11 cellular contexts compared by ENCODE assay signal in the genomic region with DNA sequence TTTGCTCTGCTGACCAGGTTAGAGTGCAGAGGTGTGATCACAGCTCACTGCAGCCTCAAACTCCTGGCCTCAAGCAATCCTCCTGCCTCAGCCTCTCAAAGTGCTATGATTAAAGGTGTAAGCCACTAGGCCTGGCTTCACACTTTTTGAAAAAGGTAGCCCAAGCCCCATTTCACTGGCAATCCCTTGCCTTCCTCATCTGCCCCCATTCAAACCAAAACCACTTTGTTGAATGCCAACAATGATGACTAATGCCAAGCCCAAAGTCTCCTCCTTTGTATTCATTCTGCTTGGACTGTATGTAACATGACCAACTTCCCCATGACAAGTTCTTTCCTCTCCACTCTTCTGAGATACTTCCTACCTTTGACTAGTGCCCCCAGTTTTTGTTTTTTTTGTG. TPM values are rescaled to one million over a fixed set of nuclear protein-coding genes. Genes with fewer than 3 reads are reported as not detected.
A peak's percentile ranks its signal among the peaks of the same experiment; 100 is the strongest.
DNase-seq lines count a peak whose midpoint lies in the region; ATAC-seq, FAIRE-seq and TF ChIP-seq lines count a peak whose summit lies in the region.
"Had no signal": no experiment of that assay in that cellular context is flagged by ENCODE, and none has a peak within 500 bp of the region (broad histone marks: within the 10 kb centered on the region; RNA-seq: fewer than 3 reads in every experiment).

No MANE protein-coding gene starts in this region.

- peaks cover 15% of the 10 kb centered on the region for H3K36me3 Mint-ChIP-seq in stimulated activated effector memory CD8-positive, alpha-beta T cell treated with anti-CD3 and anti-CD28 coated beads, Interleukin-12 subunit alpha, Interleukin-12 subunit beta, amount 100 ng/mL, for 72 hours
- peaks cover 44% of the 10 kb centered on the region for H3K36me3 Mint-ChIP-seq in HFFc6 (ENCODE audit: low read depth)
- H3K36me3 Mint-ChIP-seq in type B pancreatic cell = peaks cover 37% of the 10 kb centered on the region

- no peak overlapping the region for H2AFZ ChIP-seq in endothelial cell of umbilical vein (ENCODE audit: low read depth, low read length)

- intact Hi-C loops in endothelial cell of umbilical vein (cut with micrococcal nuclease) = no loop called here

- TF ChIP-seq POLR2A in endothelial cell of umbilical vein (IDR thresholded peaks at IDR 0.05; ENCODE audit: low read depth, low read length) = no peak

- peaks cover 2% of the 10 kb centered on the region for H3K9me3 ChIP-seq in endothelial cell of umbilical vein (replicated peaks; ENCODE audit: control insufficient read depth, insufficient read depth, low read length)
- H3K9me3 ChIP-seq: pancreas had no signal

- no peaks in the 10 kb centered on the region for H3K27me3 ChIP-seq in endothelial cell of umbilical vein (ENCODE audit: control insufficient read depth in 2 of 2, insufficient read depth in 2 of 2, low read length in 2 of 2)
- H3K27me3 ChIP-seq: pancreas, Peyer's patch had no signal

- H3K4me3 ChIP-seq in endothelial cell of umbilical vein (replicated peaks in 1 of 3; ENCODE audit: insufficient read depth in 1 of 3, low read depth in 1 of 3, low read length in 3 of 3) = no peak overlapping the region
- H3K4me3 ChIP-seq: pancreas, Peyer's patch had no signal

- no peak overlapping the region for H3K9ac ChIP-seq in endothelial cell of umbilical vein (replicated peaks; ENCODE audit: extremely low read depth, insufficient read depth, low read length)

- no peak overlapping the region for H3K4me2 ChIP-seq in endothelial cell of umbilical vein (ENCODE audit: insufficient read depth, low read length)

- BruUV-seq in endothelial cell of umbilical vein (replicated peaks; lab: Mats Ljungman, UMichigan) = no TSS peak

- peaks cover 66% of the 10 kb centered on the region for H3K79me2 ChIP-seq in endothelial cell of umbilical vein (ENCODE audit: control insufficient read depth, insufficient read depth, low read length)

- DNase-seq in activated naive CD4-positive, alpha-beta T cell treated with Interleukin-2 at 50 U/mL for 16 hours = peak; percentile 21
- no peak for DNase-seq in activated naive CD4-positive, alpha-beta T cell (lab: John Stamatoyannopoulos, UW)
- DNase-seq in SK-MEL-5 (ENCODE audit: low read depth, low spot score) = peak; percentile 31
- no peak for DNase-seq in endothelial cell of umbilical vein (ENCODE audit: low read depth, low spot score)
- DNase-seq in stimulated activated effector memory CD8-positive, alpha-beta T cell treated with anti-CD3 and anti-CD28 coated beads, Interleukin-12 subunit alpha, Interleukin-12 subunit beta, amount 100 ng/mL, for 72 hours (ENCODE audit: low spot score in 2 of 2) = no peak
- no peak for DNase-seq in HFFc6
- no peak for DNase-seq in type B pancreatic cell (ENCODE audit: extremely low spot score, unreplicated experiment)
- DNase-seq: NCI-H1105, pancreas, Peyer's patch had no signal

- CTCF ChIA-PET in endothelial cell of umbilical vein (lab: Charles Lee) = no interaction called here

- no peaks in the 10 kb centered on the region for H3K27me3 Mint-ChIP-seq in HFFc6 (ENCODE audit: insufficient read depth)
- H3K27me3 Mint-ChIP-seq in type B pancreatic cell = no peaks in the 10 kb centered on the region

- in situ Hi-C loops in SK-MEL-5 (cut with HindIII; ENCODE audit: low pct_unique_long_range_greater_than_20kb, low sequenced_read_pairs) = no loop called here

- H3K27ac ChIP-seq in endothelial cell of umbilical vein (ENCODE audit: insufficient read depth, low read depth, low read length) = no peak overlapping the region
- H3K27ac ChIP-seq: pancreas, Peyer's patch had no signal

- H3K9me1 ChIP-seq in endothelial cell of umbilical vein (replicated peaks; ENCODE audit: control insufficient read depth, extremely low read depth, insufficient read depth, low read length) = no peaks in the 10 kb centered on the region

- POLR2A ChIA-PET in endothelial cell of umbilical vein (lab: Charles Lee) = no interaction called here

- no peak overlapping the region for H3K4me3 Mint-ChIP-seq in stimulated activated effector memory CD8-positive, alpha-beta T cell treated with anti-CD3 and anti-CD28 coated beads, Interleukin-12 subunit alpha, Interleukin-12 subunit beta, amount 100 ng/mL, for 72 hours
- H3K4me3 Mint-ChIP-seq in HFFc6 (no peak overlapping the region; the same call in 1 of the 2 replicates), type B pancreatic cell (no peak overlapping the region)

- peaks cover 8% of the 10 kb centered on the region for H4K20me1 ChIP-seq in endothelial cell of umbilical vein (replicated peaks; ENCODE audit: control insufficient read depth, extremely low read depth, insufficient read depth, low read length)

- H3K4me1 Mint-ChIP-seq in stimulated activated effector memory CD8-positive, alpha-beta T cell treated with anti-CD3 and anti-CD28 coated beads, Interleukin-12 subunit alpha, Interleukin-12 subunit beta, amount 100 ng/mL, for 72 hours = peaks cover 59% of the 10 kb centered on the region
- H3K4me1 Mint-ChIP-seq in HFFc6 (ENCODE audit: low read depth) (peaks cover 56% of the 10 kb centered on the region), type B pancreatic cell (ENCODE audit: unreplicated experiment) (peaks cover 19% of the 10 kb centered on the region)

- ATAC-seq in stimulated activated effector memory CD8-positive, alpha-beta T cell treated with anti-CD3 and anti-CD28 coated beads, Interleukin-12 subunit alpha, Interleukin-12 subunit beta, amount 100 ng/mL, for 72 hours = peak; percentile 99
- no peak for ATAC-seq in GM18498 (IDR thresholded peaks at IDR 0.05; ENCODE audit: unreplicated experiment)

- H3K36me3 ChIP-seq in endothelial cell of umbilical vein (ENCODE audit: control insufficient read depth in 2 of 2, extremely low read depth in 1 of 2, insufficient read depth in 2 of 2, low read length in 2 of 2) = no peaks in the 10 kb centered on the region
- H3K36me3 ChIP-seq: pancreas, Peyer's patch had no signal

- H3K27ac Mint-ChIP-seq in stimulated activated effector memory CD8-positive, alpha-beta T cell treated with anti-CD3 and anti-CD28 coated beads, Interleukin-12 subunit alpha, Interleukin-12 subunit beta, amount 100 ng/mL, for 72 hours = peak overlapping the region; percentile 74
- H3K27ac Mint-ChIP-seq in HFFc6 (no peak overlapping the region), type B pancreatic cell (no peak overlapping the region)

- TF ChIP-seq CTCF in endothelial cell of umbilical vein (IDR thresholded peaks at IDR 0.05; ENCODE audit: extremely low read depth in 1 of 2, insufficient read depth in 1 of 2, low read depth in 1 of 2, low read length in 2 of 2) (no peak), HFFc6 (IDR thresholded peaks at IDR 0.05) (no peak), type B pancreatic cell (conservative IDR thresholded peaks at IDR 0.05) (no peak)

- no peak for FAIRE-seq in endothelial cell of umbilical vein (lab: Jason Lieb, UNC)
- FAIRE-seq: pancreas had no signal

- dilution Hi-C loops in endothelial cell of umbilical vein (cut with MboI; ENCODE audit: extremely low pct_ligation_motif_present, low sequenced_read_pairs) = no loop called here

- peaks cover 25% of the 10 kb centered on the region for H3K9me3 Mint-ChIP-seq in stimulated activated effector memory CD8-positive, alpha-beta T cell treated with anti-CD3 and anti-CD28 coated beads, Interleukin-12 subunit alpha, Interleukin-12 subunit beta, amount 100 ng/mL, for 72 hours
- H3K9me3 Mint-ChIP-seq in HFFc6 = peaks cover 32% of the 10 kb centered on the region
- peaks cover 12% of the 10 kb centered on the region for H3K9me3 Mint-ChIP-seq in type B pancreatic cell

- peaks cover 3% of the 10 kb centered on the region for H3K4me1 ChIP-seq in endothelial cell of umbilical vein (ENCODE audit: control insufficient read depth, extremely low read depth, insufficient read depth, low read length)

TF ChIP-seq in endothelial cell of umbilical vein, 7 proteins besides CTCF, POLR2A, EP300 and RAD21:
- TF ChIP-seq JUN (IDR thresholded peaks at IDR 0.05; ENCODE audit: borderline replicate concordance, insufficient read depth, insufficient read length, low read depth) (peak; percentile 4), GATA2 (IDR thresholded peaks at IDR 0.05; ENCODE audit: insufficient read depth, insufficient read length, low read depth, low read length) (no peak)
TF ChIP-seq in endothelial cell of umbilical vein: peak in this region for 1.

RNA-seq across cellular contexts. Expression of a gene that starts 33.1 kb away (rescaled TPM):
- total RNA-seq in SK-MEL-5 (2014; rRNA removed; shearing (Covaris generic)) = 19.2 and 20.1 TPM in 2 replicates
- polyA plus RNA-seq in SK-MEL-5 (2015; cell fraction: cytosol; rRNA removed) = 11.1 and 14.2 TPM in 2 replicates
- polyA plus RNA-seq in SK-MEL-5 (2015; cell fraction: nucleus; rRNA removed) = 27.9 and 29.8 TPM in 2 replicates
- total RNA-seq in endothelial cell of umbilical vein (18.7 and 18.8 TPM in 2 replicates), type B pancreatic cell (ENCODE audit: low replicate concordance) (39.4 and 47.2 TPM in 2 replicates)
- 10.6 and 11.6 TPM in 2 replicates for polyA plus RNA-seq in endothelial cell of umbilical vein
- 8.5 and 8.7 TPM in 2 replicates for polyA plus RNA-seq in endothelial cell of umbilical vein (2011; cell fraction: cytosol; rRNA removed)
- 33.4 and 43.6 TPM in 2 replicates for polyA plus RNA-seq in endothelial cell of umbilical vein (2011; cell fraction: nucleus; rRNA removed)
- 13.2 and 21.5 TPM in 2 replicates for polyA plus RNA-seq in endothelial cell of umbilical vein (2012)
- 19.2 and 22.7 TPM in 2 replicates for polyA minus RNA-seq in endothelial cell of umbilical vein
- 3.7 TPM for polyA minus RNA-seq in endothelial cell of umbilical vein (2011; cell fraction: cytosol; rRNA and poly(A)+ RNA removed)
- 10.7 and 18.4 TPM in 2 replicates for polyA minus RNA-seq in endothelial cell of umbilical vein (2011; cell fraction: nucleus; rRNA and poly(A)+ RNA removed)
- 10 to 100 TPM; 18.6 to 30.3 (median 25.0) TPM for total RNA-seq in HFFc6 (2021; fragmentation: NEBNext Ultra II Directional; extraction: Animal tissue kit (Norgen Biotek cat#: 25700))

Comparison
In these comparisons a context has a peak if more than half of its experiments do, and no peak if none do; other contexts are left out.
1. DNase-seq: peak in activated naive CD4-positive, alpha-beta T cell treated with Interleukin-2 at 50 U/mL for 16 hours (single experiment) and SK-MEL-5 (single experiment); none in activated naive CD4-positive, alpha-beta T cell (0 of 4), endothelial cell of umbilical vein (single experiment), stimulated activated effector memory CD8-positive, alpha-beta T cell treated with anti-CD3 and anti-CD28 coated beads, Interleukin-12 subunit alpha, Interleukin-12 subunit beta, amount 100 ng/mL, for 72 hours (0 of 2), HFFc6 (single experiment) and type B pancreatic cell (single experiment).